9 cellular contexts compared by ENCODE assay signal in genomic region chr11:132278801-132279574, GRCh38.
A peak's percentile ranks its signal among the peaks of the same experiment; 100 is the strongest.
DNase-seq lines count a peak whose midpoint lies in the region; ATAC-seq, FAIRE-seq and TF ChIP-seq lines count a peak whose summit lies in the region.
"Had no signal": no experiment of that assay in that cellular context is flagged by ENCODE, and none has a peak within 500 bp of the region (broad histone marks: within the 10 kb centered on the region; RNA-seq: fewer than 3 reads in every experiment).

No MANE protein-coding gene starts in this region.

- no peaks in the 10 kb centered on the region for H3K4me1 ChIP-seq in keratinocyte (ENCODE audit: control insufficient read depth, extremely low read depth, insufficient read depth, low read length)

- no peaks in the 10 kb centered on the region for H4K20me1 ChIP-seq in keratinocyte (ENCODE audit: control insufficient read depth, extremely low read depth, insufficient read depth, low read length)

- no peaks in the 10 kb centered on the region for H3K27me3 Mint-ChIP-seq in natural killer cell (ENCODE audit: low read depth in 2 of 2)

- CTCF ChIA-PET in BJ (lab: Yijun Ruan, JAX): interaction anchor here (0.6 to 4.2 kb wide), 15 partner anchors 9 to 662 kb away, joined by 3 to 21 read pairs (median 3); no protein-coding TSS in a partner anchor

- no peak overlapping the region for H3K4me3 Mint-ChIP-seq in natural killer cell
- H3K4me3 Mint-ChIP-seq: activated naive CD8-positive, alpha-beta T cell treated with anti-CD3 and anti-CD28 coated beads, Interleukin-2, amount 10 ng/mL, durations not matched to agents 7 days and 5 days had no signal

- no peak overlapping the region for H3K27ac ChIP-seq in keratinocyte (ENCODE audit: control insufficient read depth, insufficient read depth, low read length)

- ATAC-seq in natural killer cell: no peak

- peak; percentile 68 for TF ChIP-seq CTCF in BJ (IDR thresholded peaks at IDR 0.05; ENCODE audit: insufficient read depth, low read depth, low read length)
- TF ChIP-seq CTCF in HFF-Myc (IDR thresholded peaks at IDR 0.05; ENCODE audit: low read depth, low read length, missing control alignments): peak; percentile 47
- TF ChIP-seq CTCF in keratinocyte (optimal IDR thresholded peaks at IDR 0.05 in 1 of 3, IDR thresholded peaks at IDR 0.05 in 1 of 3, conservative IDR thresholded peaks at IDR 0.05 in 1 of 3; ENCODE audit: extremely low read depth in 1 of 3, insufficient read depth in 2 of 3, low read length in 3 of 3): peak; percentile 31 to 44 (median 34)
- TF ChIP-seq CTCF in natural killer cell (IDR thresholded peaks at IDR 0.05): no peak

- H3K79me2 ChIP-seq in keratinocyte (ENCODE audit: control insufficient read depth, insufficient read depth, low read length): no peaks in the 10 kb centered on the region

- H3K4me1 Mint-ChIP-seq in natural killer cell: no peaks in the 10 kb centered on the region
- H3K4me1 Mint-ChIP-seq: activated naive CD8-positive, alpha-beta T cell treated with anti-CD3 and anti-CD28 coated beads, Interleukin-2, amount 10 ng/mL, durations not matched to agents 7 days and 5 days had no signal

- H3K9ac ChIP-seq in keratinocyte (ENCODE audit: control insufficient read depth, extremely low read depth, insufficient read depth, low read length): no peak overlapping the region

- intact Hi-C loops in natural killer cell (cut with micrococcal nuclease): no loop called here

- H3K4me2 ChIP-seq in keratinocyte (ENCODE audit: control insufficient read depth, extremely low read depth, insufficient read depth, low read depth, low read length): no peak overlapping the region

- no peaks in the 10 kb centered on the region for H3K36me3 Mint-ChIP-seq in natural killer cell
- H3K36me3 Mint-ChIP-seq: activated naive CD8-positive, alpha-beta T cell treated with anti-CD3 and anti-CD28 coated beads, Interleukin-2, amount 10 ng/mL, durations not matched to agents 7 days and 5 days had no signal

- POLR2A ChIA-PET in BJ (lab: Charles Lee): no interaction called here

- H3K4me3 ChIP-seq in BJ (ENCODE audit: low read depth, low read length) (no peak overlapping the region), HFF-Myc (replicated peaks; ENCODE audit: low read depth, low read length) (no peak overlapping the region), keratinocyte (ENCODE audit: control insufficient read depth in 2 of 3, extremely low read depth in 1 of 3, insufficient read depth in 2 of 3, low read depth in 1 of 3, low read length in 3 of 3) (no peak overlapping the region)

- H3K27me3 ChIP-seq in BJ (ENCODE audit: control insufficient read depth, insufficient read depth, low read length) (no peaks in the 10 kb centered on the region), keratinocyte (ENCODE audit: control insufficient read depth, extremely low read depth, insufficient read depth, low read length) (no peaks in the 10 kb centered on the region)

- dilution Hi-C loops in keratinocyte (cut with MboI; ENCODE audit: extremely low pct_ligation_motif_present, low sequenced_read_pairs): no loop called here

- no peak for DNase-seq in BJ (ENCODE audit: low read depth)
- DNase-seq in HFF-Myc (ENCODE audit: extremely low read depth, low read depth): peak; percentile 2
- DNase-seq in RPMI7951 (ENCODE audit: low read depth): peak; percentile 71
- no peak for DNase-seq in keratinocyte (ENCODE audit: low read depth, low spot score)
- DNase-seq in natural killer cell: no peak
- DNase-seq in HuH-7.5 (ENCODE audit: low spot score): no peak
- no peak for DNase-seq in stimulated activated CD4-positive, alpha-beta T cell treated with anti-CD3 and anti-CD28 coated beads, Interleukin-12 subunit alpha, Interleukin-12 subunit beta, amount 100 ng/mL, for 4 hours
- DNase-seq in activated CD4-positive, alpha-beta T cell treated with anti-CD3 and anti-CD28 coated beads, Interleukin-2, amount 50 U/mL, for 1 hour: no peak
- DNase-seq: activated naive CD8-positive, alpha-beta T cell treated with anti-CD3 and anti-CD28 coated beads, Interleukin-2, amount 10 ng/mL, durations not matched to agents 7 days and 5 days had no signal

- H3K9me3 Mint-ChIP-seq in natural killer cell: peaks cover 3 to 7% of the 10 kb centered on the region in 2 donors
- H3K9me3 Mint-ChIP-seq: activated naive CD8-positive, alpha-beta T cell treated with anti-CD3 and anti-CD28 coated beads, Interleukin-2, amount 10 ng/mL, durations not matched to agents 7 days and 5 days had no signal

- H3K36me3 ChIP-seq in BJ (ENCODE audit: control insufficient read depth, insufficient read depth, low read length) (no peaks in the 10 kb centered on the region), keratinocyte (ENCODE audit: control insufficient read depth in 2 of 2, extremely low read depth in 1 of 2, insufficient read depth in 2 of 2, low read length in 2 of 2) (no peaks in the 10 kb centered on the region)

- no peak for FAIRE-seq in keratinocyte (lab: Jason Lieb, UNC)

- no peak overlapping the region for H2AFZ ChIP-seq in keratinocyte (ENCODE audit: control insufficient read depth, low read length)

- H3K9me1 ChIP-seq in keratinocyte (ENCODE audit: control insufficient read depth, extremely low read depth, insufficient read depth, low read length): no peaks in the 10 kb centered on the region

- no peaks in the 10 kb centered on the region for H3K9me3 ChIP-seq in keratinocyte (ENCODE audit: control insufficient read depth, low read depth, low read length)

- no peak overlapping the region for H3K27ac Mint-ChIP-seq in natural killer cell
- H3K27ac Mint-ChIP-seq: activated naive CD8-positive, alpha-beta T cell treated with anti-CD3 and anti-CD28 coated beads, Interleukin-2, amount 10 ng/mL, durations not matched to agents 7 days and 5 days had no signal

Comparison
In these comparisons a context has a peak if more than half of its experiments do, and no peak if none do; other contexts are left out.
1. DNase-seq: peak in HFF-Myc (single experiment) and RPMI7951 (single experiment); none in BJ (single experiment), keratinocyte (single experiment), natural killer cell (single experiment), HuH-7.5 (single experiment), stimulated activated CD4-positive, alpha-beta T cell treated with anti-CD3 and anti-CD28 coated beads, Interleukin-12 subunit alpha, Interleukin-12 subunit beta, amount 100 ng/mL, for 4 hours (single experiment) and activated CD4-positive, alpha-beta T cell treated with anti-CD3 and anti-CD28 coated beads, Interleukin-2, amount 50 U/mL, for 1 hour (single experiment).